ENCODE assay signal across 8 cellular contexts in genomic region chr12:49705479-49706267, GRCh38. TPM values are rescaled to one million over a fixed set of nuclear protein-coding genes. Genes with fewer than 3 reads are reported as not detected.
DNase-seq lines count a peak whose midpoint lies in the region; ATAC-seq, FAIRE-seq and TF ChIP-seq lines count a peak whose summit lies in the region.

No MANE protein-coding gene starts in this region.

- peaks cover 3 to 10% of the 10 kb centered on the region in 2 experiments for H3K27me3 ChIP-seq in endothelial cell of umbilical vein (ENCODE audit: control insufficient read depth in 2 of 2, insufficient read depth in 2 of 2, low read length in 2 of 2)
- H3K27me3 ChIP-seq in muscle layer of duodenum (ENCODE audit: low read depth, low read length), result no peaks in the 10 kb centered on the region
- no peaks in the 10 kb centered on the region for H3K27me3 ChIP-seq in upper lobe of left lung

- H3K9me1 ChIP-seq in endothelial cell of umbilical vein (replicated peaks; ENCODE audit: control insufficient read depth, extremely low read depth, insufficient read depth, low read length), result no peaks in the 10 kb centered on the region

- ATAC-seq in upper lobe of left lung (ENCODE audit: low FRiP score in 2 of 2) (no peak), GM19452 (IDR thresholded peaks at IDR 0.05; ENCODE audit: unreplicated experiment) (no peak), HG03439 (IDR thresholded peaks at IDR 0.05; ENCODE audit: unreplicated experiment) (no peak)

- H3K9me3 Mint-ChIP-seq in T-helper 2 cell treated with Interferon-gamma antibody and Interleukin-4, amounts not matched to agents 5 μg/mL and 100 μg/mL, for 36 hours, result no peaks in the 10 kb centered on the region

- peak overlapping the region; percentile 85 for H3K27ac ChIP-seq in endothelial cell of umbilical vein (ENCODE audit: insufficient read depth, low read depth, low read length)
- peak overlapping the region; percentile 77 for H3K27ac ChIP-seq in muscle layer of duodenum (ENCODE audit: low read length)
- H3K27ac ChIP-seq in upper lobe of left lung, result peak overlapping the region; percentile 92 to 96 (median 94)

- dilution Hi-C loops in endothelial cell of umbilical vein (cut with MboI; ENCODE audit: extremely low pct_ligation_motif_present, low sequenced_read_pairs), result no loop called here

- no peak for TF ChIP-seq CTCF in AG04449 (IDR thresholded peaks at IDR 0.05; ENCODE audit: insufficient read depth, low read length, missing control alignments)
- TF ChIP-seq CTCF in endothelial cell of umbilical vein (IDR thresholded peaks at IDR 0.05; ENCODE audit: extremely low read depth in 1 of 2, insufficient read depth in 1 of 2, low read depth in 1 of 2, low read length in 2 of 2), result no peak
- no peak for TF ChIP-seq CTCF in upper lobe of left lung (IDR thresholded peaks at IDR 0.05)

- H3K4me1 ChIP-seq in endothelial cell of umbilical vein (ENCODE audit: control insufficient read depth, extremely low read depth, insufficient read depth, low read length) (peaks cover 36% of the 10 kb centered on the region), muscle layer of duodenum (ENCODE audit: control insufficient read depth in 1 of 2, insufficient read depth in 2 of 2, low read length in 2 of 2) (peaks cover 19% of the 10 kb centered on the region in 2 donors), upper lobe of left lung (peaks cover 16 to 48% (median 34%) of the 10 kb centered on the region in 4 donors)

- H3K9me3 ChIP-seq in endothelial cell of umbilical vein (replicated peaks; ENCODE audit: control insufficient read depth, insufficient read depth, low read length) (no peaks in the 10 kb centered on the region), muscle layer of duodenum (ENCODE audit: control insufficient read depth in 1 of 2, low read length in 2 of 2) (no peaks in the 10 kb centered on the region), upper lobe of left lung (no peaks in the 10 kb centered on the region)

- H3K4me2 ChIP-seq in endothelial cell of umbilical vein (ENCODE audit: insufficient read depth, low read length), result peak overlapping the region; percentile 97

- H3K4me3 ChIP-seq in AG04449 (ENCODE audit: low read depth, low read length), result peak overlapping the region; percentile 70
- peak overlapping the region; percentile 88 to 96 (median 93) for H3K4me3 ChIP-seq in endothelial cell of umbilical vein (replicated peaks in 1 of 3; ENCODE audit: insufficient read depth in 1 of 3, low read depth in 1 of 3, low read length in 3 of 3)
- H3K4me3 ChIP-seq in muscle layer of duodenum (ENCODE audit: low read depth in 1 of 2, low read length in 2 of 2), result peak overlapping the region; percentile 64 to 73
- H3K4me3 ChIP-seq in upper lobe of left lung, result peak overlapping the region; percentile 55 to 87 (median 82)

- TF ChIP-seq EP300 in upper lobe of left lung (IDR thresholded peaks at IDR 0.05), result peak in 2 of 4 donors; percentile 35 to 52

- FAIRE-seq in GM19239 (lab: Jason Lieb, UNC) (peak; percentile 72), endothelial cell of umbilical vein (lab: Jason Lieb, UNC) (peak; percentile 95)

- CTCF ChIA-PET in AG04449 (lab: Yijun Ruan, JAX) (interaction anchor here (0.7 to 25.0 kb wide), 11 partner anchors 10 to 162 kb away, joined by 3 to 766 read pairs (median 4); partner anchors contain the start of gene PRPF40B), endothelial cell of umbilical vein (lab: Charles Lee) (interaction anchor here (1.0 to 6.7 kb wide), 13 partner anchors 9 to 83 kb away, joined by 3 to 93 read pairs (median 10); partner anchors contain the start of genes PRPF40B and TMBIM6)

- POLR2A ChIA-PET in AG04449 (lab: Yijun Ruan, JAX), result interaction anchor here (0.6 to 1.5 kb wide), 6 partner anchors 32 to 83 kb away, joined by 3 to 6 read pairs (median 4); partner anchors contain the start of gene TMBIM6
- POLR2A ChIA-PET in endothelial cell of umbilical vein (lab: Charles Lee), result interaction anchor here (1.3 to 2.6 kb wide), 5 partner anchors 32 to 58 kb away, joined by 5 to 21 read pairs (median 10); partner anchors contain the start of gene TMBIM6

- H2AFZ ChIP-seq in endothelial cell of umbilical vein (ENCODE audit: low read depth, low read length), result no peak overlapping the region

- H4K20me1 ChIP-seq in endothelial cell of umbilical vein (replicated peaks; ENCODE audit: control insufficient read depth, extremely low read depth, insufficient read depth, low read length), result peaks cover 4% of the 10 kb centered on the region

- H3K4me3 Mint-ChIP-seq in T-helper 2 cell treated with Interferon-gamma antibody and Interleukin-4, amounts not matched to agents 5 μg/mL and 100 μg/mL, for 36 hours, result peak overlapping the region; percentile 90

- intact Hi-C loops in endothelial cell of umbilical vein (cut with micrococcal nuclease), result loop anchor here (2.0 kb wide), 1 partner anchor 137 kb away; the partner anchor contains the start of gene MCRS1

- 34 to 36% methylated on average over 13 of the region's 13 CpGs for WGBS in upper lobe of left lung, 2 donors

- H3K27me3 Mint-ChIP-seq in T-helper 2 cell treated with Interferon-gamma antibody and Interleukin-4, amounts not matched to agents 5 μg/mL and 100 μg/mL, for 36 hours (ENCODE audit: low read depth), result peaks cover 14% of the 10 kb centered on the region

- peak; percentile 45 for DNase-seq in AG04449 (ENCODE audit: low read depth, low spot score)
- no peak for DNase-seq in GM19239 (ENCODE audit: insufficient read length, low spot score)
- DNase-seq in T-helper 2 cell treated with Interferon-gamma antibody and Interleukin-4, amounts not matched to agents 5 μg/mL and 100 μg/mL, for 36 hours (ENCODE audit: low spot score), result peak; percentile 53
- peak; percentile 89 for DNase-seq in endothelial cell of umbilical vein (ENCODE audit: low read depth, low spot score)
- DNase-seq in upper lobe of left lung, result peak in 1 of 2 donors; percentile 47

- H3K36me3 ChIP-seq in endothelial cell of umbilical vein (ENCODE audit: control insufficient read depth in 2 of 2, extremely low read depth in 1 of 2, insufficient read depth in 2 of 2, low read length in 2 of 2), result no peaks in the 10 kb centered on the region
- no peaks in the 10 kb centered on the region for H3K36me3 ChIP-seq in muscle layer of duodenum (ENCODE audit: control insufficient read depth in 1 of 2, insufficient read depth in 2 of 2, low read length in 2 of 2)
- H3K36me3 ChIP-seq in upper lobe of left lung, result no peaks in the 10 kb centered on the region

- H3K36me3 Mint-ChIP-seq in T-helper 2 cell treated with Interferon-gamma antibody and Interleukin-4, amounts not matched to agents 5 μg/mL and 100 μg/mL, for 36 hours (ENCODE audit: low read depth), result peaks cover 2% of the 10 kb centered on the region

- BruUV-seq in endothelial cell of umbilical vein (replicated peaks; lab: Mats Ljungman, UMichigan), result TSS peak; percentile 96

- H3K27ac Mint-ChIP-seq in T-helper 2 cell treated with Interferon-gamma antibody and Interleukin-4, amounts not matched to agents 5 μg/mL and 100 μg/mL, for 36 hours, result peak overlapping the region; percentile 49

- TF ChIP-seq POLR2A in endothelial cell of umbilical vein (IDR thresholded peaks at IDR 0.05; ENCODE audit: low read depth, low read length) (peak; percentile 67), upper lobe of left lung (IDR thresholded peaks at IDR 0.05) (peak in 2 of 4 donors; percentile 18 to 31)

- peak overlapping the region; percentile 90 for H3K9ac ChIP-seq in endothelial cell of umbilical vein (replicated peaks; ENCODE audit: extremely low read depth, insufficient read depth, low read length)

- peaks cover 56% of the 10 kb centered on the region for H3K79me2 ChIP-seq in endothelial cell of umbilical vein (ENCODE audit: control insufficient read depth, insufficient read depth, low read length)

- H3K4me1 Mint-ChIP-seq in T-helper 2 cell treated with Interferon-gamma antibody and Interleukin-4, amounts not matched to agents 5 μg/mL and 100 μg/mL, for 36 hours (ENCODE audit: low read depth), result peaks cover 37% of the 10 kb centered on the region

TF ChIP-seq in endothelial cell of umbilical vein, 7 proteins besides CTCF, POLR2A, EP300 and RAD21:
- no peak for TF ChIP-seq MAX (IDR thresholded peaks at IDR 0.05; ENCODE audit: insufficient read depth, insufficient read length)
- no peak for TF ChIP-seq GATA2 (IDR thresholded peaks at IDR 0.05; ENCODE audit: insufficient read depth, insufficient read length, low read depth, low read length)
- peak; percentile 79 for TF ChIP-seq FOS (IDR thresholded peaks at IDR 0.05; ENCODE audit: borderline replicate concordance, insufficient read depth, low read length)
- TF ChIP-seq MYC (IDR thresholded peaks at IDR 0.05; ENCODE audit: low read depth, low read length), result no peak
- no peak for TF ChIP-seq EZH2 (IDR thresholded peaks at IDR 0.05; ENCODE audit: borderline replicate concordance, low read depth, low read length, severe bottlenecking)
- peak; percentile 94 for TF ChIP-seq POLR2AphosphoS5 (IDR thresholded peaks at IDR 0.05; ENCODE audit: insufficient read depth, low read depth, low read length)

RNA-seq across cellular contexts. Expression of gene FMNL3, which starts 1.5 kb away (rescaled TPM):
- total RNA-seq in endothelial cell of umbilical vein (93.2 and 93.3 TPM in 2 replicates), upper lobe of left lung (10 to 100 TPM; 13.0 to 46.7 (median 29.4) TPM)
- 33.6 and 35.1 TPM in 2 replicates for polyA plus RNA-seq in endothelial cell of umbilical vein
- 31.3 and 33.6 TPM in 2 replicates for polyA plus RNA-seq in endothelial cell of umbilical vein (2011; cell fraction: cytosol; rRNA removed)
- polyA plus RNA-seq in endothelial cell of umbilical vein (2011; cell fraction: nucleus; rRNA removed), result 143 and 146 TPM in 2 replicates
- 37.7 and 39.3 TPM in 2 replicates for polyA plus RNA-seq in endothelial cell of umbilical vein (2012)
- 107 and 110 TPM in 2 replicates for polyA minus RNA-seq in endothelial cell of umbilical vein
- 4.4 TPM for polyA minus RNA-seq in endothelial cell of umbilical vein (2011; cell fraction: cytosol; rRNA and poly(A)+ RNA removed)
- 75.3 and 104 TPM in 2 replicates for polyA minus RNA-seq in endothelial cell of umbilical vein (2011; cell fraction: nucleus; rRNA and poly(A)+ RNA removed)

RNA-seq across cellular contexts. Expression of gene TMBIM6, which starts 35.7 kb away (rescaled TPM):
- 393 and 395 TPM in 2 replicates for total RNA-seq in endothelial cell of umbilical vein
- polyA plus RNA-seq in endothelial cell of umbilical vein, result 545 and 579 TPM in 2 replicates
- 324 and 346 TPM in 2 replicates for polyA plus RNA-seq in endothelial cell of umbilical vein (2011; cell fraction: cytosol; rRNA removed)
- 313 and 415 TPM in 2 replicates for polyA plus RNA-seq in endothelial cell of umbilical vein (2011; cell fraction: nucleus; rRNA removed)
- 363 and 512 TPM in 2 replicates for polyA plus RNA-seq in endothelial cell of umbilical vein (2012)
- polyA minus RNA-seq in endothelial cell of umbilical vein, result 426 and 448 TPM in 2 replicates
- 212 TPM for polyA minus RNA-seq in endothelial cell of umbilical vein (2011; cell fraction: cytosol; rRNA and poly(A)+ RNA removed)
- 90.8 and 166 TPM in 2 replicates for polyA minus RNA-seq in endothelial cell of umbilical vein (2011; cell fraction: nucleus; rRNA and poly(A)+ RNA removed)
- 100 to 1,000 TPM; 185 to 831 (median 594) TPM for total RNA-seq in upper lobe of left lung
